ENCODE assay signal across 18 cellular contexts in the genomic region with DNA sequence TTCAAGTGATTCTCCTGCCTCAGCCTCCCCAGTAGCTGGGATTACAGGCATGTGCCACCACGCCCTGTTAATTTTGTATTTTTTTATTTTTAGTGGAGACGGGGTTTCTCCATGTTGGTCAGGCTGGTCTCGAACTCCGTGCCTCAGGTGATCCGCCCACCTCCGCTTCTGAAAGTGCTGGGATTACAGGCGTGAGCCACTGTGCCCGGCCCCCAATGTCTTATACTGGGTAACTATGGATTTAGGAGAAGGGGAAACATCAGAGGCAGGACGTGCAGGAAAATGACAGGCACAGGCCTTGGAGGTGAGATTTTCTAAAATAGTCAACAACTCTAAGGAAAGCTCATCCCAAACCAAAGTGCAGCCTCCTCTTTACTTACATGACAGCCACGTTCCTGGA. TPM values are rescaled to one million over a fixed set of nuclear protein-coding genes. Genes with fewer than 3 reads are reported as not detected.
DNase-seq lines count a peak whose midpoint lies in the region; ATAC-seq and TF ChIP-seq lines count a peak whose summit lies in the region.
"Had no signal": no experiment of that assay in that cellular context is flagged by ENCODE, and none has a peak within 500 bp of the region (broad histone marks: within the 10 kb centered on the region; RNA-seq: fewer than 3 reads in every experiment).

No MANE protein-coding gene starts in this region.

- no peaks in the 10 kb centered on the region for H4K20me1 ChIP-seq in Karpas-422 (ENCODE audit: insufficient read depth, low read depth, low read length)

- H3K4me1 Mint-ChIP-seq in Caco-2 (ENCODE audit: low read depth, unreplicated experiment) (peaks cover 8% of the 10 kb centered on the region), progenitor cell of endocrine pancreas (ENCODE audit: low read depth) (peaks cover 12% of the 10 kb centered on the region)
- H3K4me1 Mint-ChIP-seq in activated T-helper 17 cell treated with anti-CD3 and anti-CD28 coated beads, Interleukin-2, amount 50 U/mL, for 72 hours: peaks cover 6% of the 10 kb centered on the region
- H3K4me1 Mint-ChIP-seq in stimulated activated memory B cell treated with anti-CD40 and anti-IgM and Interleukin-4, amounts not matched to agents 10 μg/mL and 1 μg/mL and 100 μg/mL, for 72 hours: peaks cover 20% of the 10 kb centered on the region

- H3K4me2 ChIP-seq in Karpas-422 (ENCODE audit: low read depth, low read length, poor library complexity, severe bottlenecking): peak overlapping the region; percentile 68

- H3K79me2 ChIP-seq in Karpas-422 (ENCODE audit: low read length): no peaks in the 10 kb centered on the region

- H3K27me3 ChIP-seq in Caco-2 (replicated peaks; ENCODE audit: control insufficient read depth, insufficient read depth, low read length): no peaks in the 10 kb centered on the region
- no peaks in the 10 kb centered on the region for H3K27me3 ChIP-seq in Karpas-422 (ENCODE audit: low read length)
- H3K27me3 ChIP-seq: adrenal gland, brain microvascular endothelial cell, SJCRH30, transverse colon had no signal

- H3K36me3 Mint-ChIP-seq in Caco-2 (ENCODE audit: insufficient read depth, unreplicated experiment) (no peaks in the 10 kb centered on the region), progenitor cell of endocrine pancreas (ENCODE audit: insufficient read depth) (no peaks in the 10 kb centered on the region)
- H3K36me3 Mint-ChIP-seq in activated T-helper 17 cell treated with anti-CD3 and anti-CD28 coated beads, Interleukin-2, amount 50 U/mL, for 72 hours (ENCODE audit: low read depth): no peaks in the 10 kb centered on the region
- no peaks in the 10 kb centered on the region for H3K36me3 Mint-ChIP-seq in stimulated activated memory B cell treated with anti-CD40 and anti-IgM and Interleukin-4, amounts not matched to agents 10 μg/mL and 1 μg/mL and 100 μg/mL, for 72 hours
- H3K36me3 Mint-ChIP-seq: naive B cell had no signal

- BruUV-seq in Caco-2 (replicated peaks; lab: Mats Ljungman, UMichigan): no TSS peak

- H3K4me1 ChIP-seq in Caco-2 (no peaks in the 10 kb centered on the region), Karpas-422 (ENCODE audit: low read length) (peaks cover 23% of the 10 kb centered on the region)
- H3K4me1 ChIP-seq: lower lobe of right lung, SJCRH30 had no signal

- H3K9me3 Mint-ChIP-seq in Caco-2 (ENCODE audit: unreplicated experiment): no peaks in the 10 kb centered on the region
- no peaks in the 10 kb centered on the region for H3K9me3 Mint-ChIP-seq in activated T-helper 17 cell treated with anti-CD3 and anti-CD28 coated beads, Interleukin-2, amount 50 U/mL, for 72 hours
- no peaks in the 10 kb centered on the region for H3K9me3 Mint-ChIP-seq in stimulated activated memory B cell treated with anti-CD40 and anti-IgM and Interleukin-4, amounts not matched to agents 10 μg/mL and 1 μg/mL and 100 μg/mL, for 72 hours
- peaks cover 16% of the 10 kb centered on the region for H3K9me3 Mint-ChIP-seq in progenitor cell of endocrine pancreas (ENCODE audit: low read depth)
- H3K9me3 Mint-ChIP-seq: activated T-cell treated with anti-CD3 and anti-CD28 coated beads, Interleukin-2, amount 50 U/mL, for 4 hours had no signal

- POLR2A ChIA-PET in Caco-2 (lab: Charles Lee): no interaction called here

- in situ Hi-C loops in GM13976 (cut with MboI; ENCODE audit: low sequenced_read_pairs, unreplicated experiment): no loop called here

- H3K9me3 ChIP-seq in Caco-2 (no peaks in the 10 kb centered on the region), Karpas-422 (ENCODE audit: low read length) (no peaks in the 10 kb centered on the region)
- H3K9me3 ChIP-seq: adrenal gland, lower lobe of right lung, SJCRH30, spleen, stomach, transverse colon had no signal

- TF ChIP-seq CTCF in Caco-2 (IDR thresholded peaks at IDR 0.05; ENCODE audit: insufficient read depth in 1 of 2, low read depth in 1 of 2, low read length in 1 of 2, severe bottlenecking in 1 of 2, unreplicated experiment in 1 of 2) (no peak), progenitor cell of endocrine pancreas (IDR thresholded peaks at IDR 0.05; ENCODE audit: unreplicated experiment) (no peak), GM13976 (IDR thresholded peaks at IDR 0.05; ENCODE audit: borderline replicate concordance, control extremely low read depth, extremely low read depth, insufficient read depth, missing control alignments) (no peak)

- CTCF ChIA-PET in Caco-2 (lab: Charles Lee): no interaction called here

- H3K27ac Mint-ChIP-seq in Caco-2 (ENCODE audit: unreplicated experiment): no peak overlapping the region
- H3K27ac Mint-ChIP-seq in activated T-helper 17 cell treated with anti-CD3 and anti-CD28 coated beads, Interleukin-2, amount 50 U/mL, for 72 hours: no peak overlapping the region
- H3K27ac Mint-ChIP-seq in stimulated activated memory B cell treated with anti-CD40 and anti-IgM and Interleukin-4, amounts not matched to agents 10 μg/mL and 1 μg/mL and 100 μg/mL, for 72 hours: peak overlapping the region; percentile 84
- no peak overlapping the region for H3K27ac Mint-ChIP-seq in progenitor cell of endocrine pancreas

- DNase-seq in Caco-2 (no peak), Karpas-422 (no peak), progenitor cell of endocrine pancreas (ENCODE audit: low spot score, unreplicated experiment) (no peak), GM13976 (ENCODE audit: low spot score) (no peak)

- peak overlapping the region; percentile 23 for H3K9ac ChIP-seq in Karpas-422 (ENCODE audit: low read length)

- H3K36me3 ChIP-seq in Caco-2 (ENCODE audit: control insufficient read depth, insufficient read depth, low read length) (no peaks in the 10 kb centered on the region), Karpas-422 (ENCODE audit: insufficient read depth, low read length) (no peaks in the 10 kb centered on the region)
- H3K36me3 ChIP-seq: adrenal gland, brain microvascular endothelial cell, lower lobe of right lung, SJCRH30, spleen, stomach, transverse colon had no signal

- 0 out of 2 replicates have a peak overlapping the region, but pooled peaks have one; percentile 52 for H2AFZ ChIP-seq in Karpas-422 (ENCODE audit: low read length)

- H3K9me2 ChIP-seq in Karpas-422 (replicated peaks; ENCODE audit: insufficient read depth, low read length): no peaks in the 10 kb centered on the region

- H3K4me3 ChIP-seq in Caco-2 (ENCODE audit: low read depth, low read length) (no peak overlapping the region), Karpas-422 (ENCODE audit: low read length) (peak overlapping the region; percentile 59)
- H3K4me3 ChIP-seq: SJCRH30 had no signal

- peak overlapping the region; percentile 82 for H3K4me3 Mint-ChIP-seq in Caco-2 (ENCODE audit: unreplicated experiment)
- H3K4me3 Mint-ChIP-seq in activated T-helper 17 cell treated with anti-CD3 and anti-CD28 coated beads, Interleukin-2, amount 50 U/mL, for 72 hours: peak overlapping the region; percentile 88
- H3K4me3 Mint-ChIP-seq in stimulated activated memory B cell treated with anti-CD40 and anti-IgM and Interleukin-4, amounts not matched to agents 10 μg/mL and 1 μg/mL and 100 μg/mL, for 72 hours: no peak overlapping the region
- H3K4me3 Mint-ChIP-seq in progenitor cell of endocrine pancreas (ENCODE audit: low read depth): no peak overlapping the region

- intact Hi-C loops in Caco-2 (cut with micrococcal nuclease; ENCODE audit: unreplicated experiment): loop anchor here (1.0 kb wide), 2 partner anchors 18 to 22 kb away; no protein-coding TSS in a partner anchor

- no peaks in the 10 kb centered on the region for H3K27me3 Mint-ChIP-seq in Caco-2 (ENCODE audit: insufficient read depth, unreplicated experiment)
- H3K27me3 Mint-ChIP-seq in activated T-helper 17 cell treated with anti-CD3 and anti-CD28 coated beads, Interleukin-2, amount 50 U/mL, for 72 hours: no peaks in the 10 kb centered on the region
- no peaks in the 10 kb centered on the region for H3K27me3 Mint-ChIP-seq in stimulated activated memory B cell treated with anti-CD40 and anti-IgM and Interleukin-4, amounts not matched to agents 10 μg/mL and 1 μg/mL and 100 μg/mL, for 72 hours
- H3K27me3 Mint-ChIP-seq in progenitor cell of endocrine pancreas: no peaks in the 10 kb centered on the region
- H3K27me3 Mint-ChIP-seq: naive B cell had no signal

- ATAC-seq in activated T-helper 17 cell treated with anti-CD3 and anti-CD28 coated beads, Interleukin-2, amount 50 U/mL, for 72 hours (replicated peaks): no peak
- ATAC-seq in stimulated activated memory B cell treated with anti-CD40 and anti-IgM and Interleukin-4, amounts not matched to agents 10 μg/mL and 1 μg/mL and 100 μg/mL, for 72 hours: no peak
- ATAC-seq in HG03432 (IDR thresholded peaks at IDR 0.05; ENCODE audit: unreplicated experiment): no peak

- H3K27ac ChIP-seq in Karpas-422 (ENCODE audit: low read length): no peak overlapping the region
- H3K27ac ChIP-seq: brain microvascular endothelial cell, SJCRH30 had no signal

RNA-seq across cellular contexts. Expression of gene TSPYL2, which starts 11.1 kb away (rescaled TPM):
- total RNA-seq in Caco-2 (2022): 30.9 and 33.4 TPM in 2 replicates
- total RNA-seq in Karpas-422 (2014; rRNA removed; shearing (Covaris generic); ENCODE audit: low replicate concordance): 44.6 and 68.5 TPM in 2 replicates
- 100 to 1,000 TPM in 1 of 2 donors, 10 to 100 TPM in 1; 28.2 to 134 TPM for total RNA-seq in activated T-helper 17 cell treated with anti-CD3 and anti-CD28 coated beads, Interleukin-2, amount 50 U/mL, for 72 hours
- 53.6 and 54.9 TPM in 2 replicates for total RNA-seq in progenitor cell of endocrine pancreas

RNA-seq across cellular contexts. Expression of gene GPR173, which starts 22.5 kb away (rescaled TPM):
- total RNA-seq in Caco-2 (2022) (0.18 and 0.26 TPM in 2 replicates), progenitor cell of endocrine pancreas (18.4 and 19.4 TPM in 2 replicates)
- total RNA-seq in Karpas-422 (2014; rRNA removed; shearing (Covaris generic); ENCODE audit: low replicate concordance): 0.36 and 0.71 TPM in 2 replicates
- not detected for total RNA-seq in activated T-helper 17 cell treated with anti-CD3 and anti-CD28 coated beads, Interleukin-2, amount 50 U/mL, for 72 hours
- total RNA-seq: HT-29, K562 had no signal

RNA-seq across cellular contexts. Expression of gene KANTR, which starts 22.9 kb away (rescaled TPM):
- 13.2 and 15.0 TPM in 2 replicates for total RNA-seq in Caco-2 (2022)
- total RNA-seq in Karpas-422 (2014; rRNA removed; shearing (Covaris generic); ENCODE audit: low replicate concordance): 14.3 and 27.9 TPM in 2 replicates
- total RNA-seq in activated T-helper 17 cell treated with anti-CD3 and anti-CD28 coated beads, Interleukin-2, amount 50 U/mL, for 72 hours: 10 to 100 TPM; 18.6 to 44.9 TPM
- total RNA-seq in progenitor cell of endocrine pancreas: 16.0 and 18.0 TPM in 2 replicates

Comparison
In these comparisons a context has a peak if more than half of its experiments do, and no peak if none do; other contexts are left out.
1. H3K4me3 Mint-ChIP-seq: peak in Caco-2 (single experiment) and activated T-helper 17 cell treated with anti-CD3 and anti-CD28 coated beads, Interleukin-2, amount 50 U/mL, for 72 hours (single experiment); none in stimulated activated memory B cell treated with anti-CD40 and anti-IgM and Interleukin-4, amounts not matched to agents 10 μg/mL and 1 μg/mL and 100 μg/mL, for 72 hours (single experiment) and progenitor cell of endocrine pancreas (single experiment).
2. RNA of gene GPR173, which starts 22.5 kb away (total RNA-seq): 18.4 to 19.4 TPM in progenitor cell of endocrine pancreas; 0.36 to 0.71 TPM in Karpas-422, 0.18 to 0.26 TPM in Caco-2 and not detected in activated T-helper 17 cell treated with anti-CD3 and anti-CD28 coated beads, Interleukin-2, amount 50 U/mL, for 72 hours; every median in the first group is over 10 times any median in the second.